Comparison of ENCODE assay signal across 1 cellular context in the genomic region with DNA sequence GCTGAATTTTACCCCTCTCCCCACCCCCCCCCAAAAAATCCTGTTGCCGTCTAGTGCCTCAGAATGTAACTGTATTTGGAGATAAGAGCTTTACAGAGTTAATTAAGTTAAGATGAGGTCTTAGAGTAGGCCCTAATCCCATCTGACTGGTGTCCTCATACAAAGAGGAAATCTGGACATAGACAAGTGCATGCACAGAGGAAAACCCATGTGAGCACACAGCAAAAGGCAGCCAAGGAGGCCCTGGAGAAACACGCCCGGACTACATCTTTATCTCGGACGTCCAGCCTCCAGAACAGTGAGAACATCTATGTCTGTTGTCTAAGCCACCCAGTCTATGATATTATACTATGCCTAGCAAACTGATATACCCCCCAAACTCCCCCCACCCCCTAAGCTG.
TF ChIP-seq lines count a peak whose summit lies in the region.

No MANE protein-coding gene starts in this region.

TF ChIP-seq in HepG2, 621 proteins besides CTCF, POLR2A, EP300 and RAD21 (continued from another document):
- TF ChIP-seq, protein P1, sequence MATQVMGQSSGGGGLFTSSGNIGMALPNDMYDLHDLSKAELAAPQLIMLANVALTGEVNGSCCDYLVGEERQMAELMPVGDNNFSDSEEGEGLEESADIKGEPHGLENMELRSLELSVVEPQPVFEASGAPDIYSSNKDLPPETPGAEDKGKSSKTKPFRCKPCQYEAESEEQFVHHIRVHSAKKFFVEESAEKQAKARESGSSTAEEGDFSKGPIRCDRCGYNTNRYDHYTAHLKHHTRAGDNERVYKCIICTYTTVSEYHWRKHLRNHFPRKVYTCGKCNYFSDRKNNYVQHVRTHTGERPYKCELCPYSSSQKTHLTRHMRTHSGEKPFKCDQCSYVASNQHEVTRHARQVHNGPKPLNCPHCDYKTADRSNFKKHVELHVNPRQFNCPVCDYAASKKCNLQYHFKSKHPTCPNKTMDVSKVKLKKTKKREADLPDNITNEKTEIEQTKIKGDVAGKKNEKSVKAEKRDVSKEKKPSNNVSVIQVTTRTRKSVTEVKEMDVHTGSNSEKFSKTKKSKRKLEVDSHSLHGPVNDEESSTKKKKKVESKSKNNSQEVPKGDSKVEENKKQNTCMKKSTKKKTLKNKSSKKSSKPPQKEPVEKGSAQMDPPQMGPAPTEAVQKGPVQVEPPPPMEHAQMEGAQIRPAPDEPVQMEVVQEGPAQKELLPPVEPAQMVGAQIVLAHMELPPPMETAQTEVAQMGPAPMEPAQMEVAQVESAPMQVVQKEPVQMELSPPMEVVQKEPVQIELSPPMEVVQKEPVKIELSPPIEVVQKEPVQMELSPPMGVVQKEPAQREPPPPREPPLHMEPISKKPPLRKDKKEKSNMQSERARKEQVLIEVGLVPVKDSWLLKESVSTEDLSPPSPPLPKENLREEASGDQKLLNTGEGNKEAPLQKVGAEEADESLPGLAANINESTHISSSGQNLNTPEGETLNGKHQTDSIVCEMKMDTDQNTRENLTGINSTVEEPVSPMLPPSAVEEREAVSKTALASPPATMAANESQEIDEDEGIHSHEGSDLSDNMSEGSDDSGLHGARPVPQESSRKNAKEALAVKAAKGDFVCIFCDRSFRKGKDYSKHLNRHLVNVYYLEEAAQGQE (IDR thresholded peaks at IDR 0.05; ENCODE audit: borderline replicate concordance in 1 of 2, low read depth in 1 of 2, low read length in 2 of 2) = no peak
- TF ChIP-seq ZNF83 (CRISPR knock-in tag; IDR thresholded peaks at IDR 0.05; ENCODE audit: borderline replicate concordance) = no peak
- TF ChIP-seq, protein P2, sequence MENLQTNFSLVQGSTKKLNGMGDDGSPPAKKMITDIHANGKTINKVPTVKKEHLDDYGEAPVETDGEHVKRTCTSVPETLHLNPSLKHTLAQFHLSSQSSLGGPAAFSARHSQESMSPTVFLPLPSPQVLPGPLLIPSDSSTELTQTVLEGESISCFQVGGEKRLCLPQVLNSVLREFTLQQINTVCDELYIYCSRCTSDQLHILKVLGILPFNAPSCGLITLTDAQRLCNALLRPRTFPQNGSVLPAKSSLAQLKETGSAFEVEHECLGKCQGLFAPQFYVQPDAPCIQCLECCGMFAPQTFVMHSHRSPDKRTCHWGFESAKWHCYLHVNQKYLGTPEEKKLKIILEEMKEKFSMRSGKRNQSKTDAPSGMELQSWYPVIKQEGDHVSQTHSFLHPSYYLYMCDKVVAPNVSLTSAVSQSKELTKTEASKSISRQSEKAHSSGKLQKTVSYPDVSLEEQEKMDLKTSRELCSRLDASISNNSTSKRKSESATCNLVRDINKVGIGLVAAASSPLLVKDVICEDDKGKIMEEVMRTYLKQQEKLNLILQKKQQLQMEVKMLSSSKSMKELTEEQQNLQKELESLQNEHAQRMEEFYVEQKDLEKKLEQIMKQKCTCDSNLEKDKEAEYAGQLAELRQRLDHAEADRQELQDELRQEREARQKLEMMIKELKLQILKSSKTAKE (CRISPR knock-in tag; IDR thresholded peaks at IDR 0.05; ENCODE audit: borderline replicate concordance) = no peak
- TF ChIP-seq, protein P3, sequence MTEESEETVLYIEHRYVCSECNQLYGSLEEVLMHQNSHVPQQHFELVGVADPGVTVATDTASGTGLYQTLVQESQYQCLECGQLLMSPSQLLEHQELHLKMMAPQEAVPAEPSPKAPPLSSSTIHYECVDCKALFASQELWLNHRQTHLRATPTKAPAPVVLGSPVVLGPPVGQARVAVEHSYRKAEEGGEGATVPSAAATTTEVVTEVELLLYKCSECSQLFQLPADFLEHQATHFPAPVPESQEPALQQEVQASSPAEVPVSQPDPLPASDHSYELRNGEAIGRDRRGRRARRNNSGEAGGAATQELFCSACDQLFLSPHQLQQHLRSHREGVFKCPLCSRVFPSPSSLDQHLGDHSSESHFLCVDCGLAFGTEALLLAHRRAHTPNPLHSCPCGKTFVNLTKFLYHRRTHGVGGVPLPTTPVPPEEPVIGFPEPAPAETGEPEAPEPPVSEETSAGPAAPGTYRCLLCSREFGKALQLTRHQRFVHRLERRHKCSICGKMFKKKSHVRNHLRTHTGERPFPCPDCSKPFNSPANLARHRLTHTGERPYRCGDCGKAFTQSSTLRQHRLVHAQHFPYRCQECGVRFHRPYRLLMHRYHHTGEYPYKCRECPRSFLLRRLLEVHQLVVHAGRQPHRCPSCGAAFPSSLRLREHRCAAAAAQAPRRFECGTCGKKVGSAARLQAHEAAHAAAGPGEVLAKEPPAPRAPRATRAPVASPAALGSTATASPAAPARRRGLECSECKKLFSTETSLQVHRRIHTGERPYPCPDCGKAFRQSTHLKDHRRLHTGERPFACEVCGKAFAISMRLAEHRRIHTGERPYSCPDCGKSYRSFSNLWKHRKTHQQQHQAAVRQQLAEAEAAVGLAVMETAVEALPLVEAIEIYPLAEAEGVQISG (CRISPR knock-in tag; IDR thresholded peaks at IDR 0.05) = no peak
